27 cellular contexts compared by ENCODE assay signal in the genomic region with DNA sequence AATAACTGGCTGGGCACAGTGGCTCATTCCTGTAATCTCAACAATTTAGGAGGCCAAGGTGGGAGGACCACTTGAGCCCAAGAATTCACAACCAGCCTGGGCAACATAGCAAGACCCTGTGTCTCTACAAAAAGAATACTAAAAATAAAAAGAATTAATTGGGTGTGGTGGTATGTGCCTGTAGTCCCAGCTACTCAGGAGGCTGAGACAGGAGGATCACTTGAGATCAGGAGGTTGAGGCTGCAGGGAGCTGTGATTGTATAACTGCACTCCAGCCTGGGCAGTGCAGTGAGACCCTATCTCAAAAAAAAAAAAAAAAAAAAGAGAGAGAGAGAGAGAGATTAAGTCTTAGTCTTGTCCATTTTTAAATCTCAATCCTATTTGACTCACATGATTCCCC. TPM values are rescaled to one million over a fixed set of nuclear protein-coding genes. Genes with fewer than 3 reads are reported as not detected.
"Had no signal": no experiment of that assay in that cellular context is flagged by ENCODE, and none has a peak within 500 bp of the region (broad histone marks: within the 10 kb centered on the region; RNA-seq: fewer than 3 reads in every experiment).

No MANE protein-coding gene starts in this region.

- H3K27me3 Mint-ChIP-seq: type B pancreatic cell had no signal

- H3K4me1 Mint-ChIP-seq: natural killer cell; neural crest cell; stimulated activated effector memory CD8-positive, alpha-beta T cell treated with anti-CD3 and anti-CD28 coated beads, Interleukin-12 subunit alpha, Interleukin-12 subunit beta, amount 100 ng/mL, for 72 hours had no signal

- ATAC-seq: esophagus mucosa; heart right ventricle; left lobe of liver; mucosa of descending colon; natural killer cell; pancreas; right lobe of liver; stimulated activated effector memory CD8-positive, alpha-beta T cell treated with anti-CD3 and anti-CD28 coated beads, Interleukin-12 subunit alpha, Interleukin-12 subunit beta, amount 100 ng/mL, for 72 hours; stimulated activated naive CD8-positive, alpha-beta T cell treated with anti-CD3 and anti-CD28 coated beads, Interleukin-15, Interleukin-2, amounts not matched to agents 100 U/mL and 50 U/mL, for 24 hours had no signal

- H3K27ac Mint-ChIP-seq: natural killer cell; stimulated activated effector memory CD8-positive, alpha-beta T cell treated with anti-CD3 and anti-CD28 coated beads, Interleukin-12 subunit alpha, Interleukin-12 subunit beta, amount 100 ng/mL, for 72 hours; type B pancreatic cell had no signal

- H3K27me3 ChIP-seq: dorsolateral prefrontal cortex, heart right ventricle, pancreas, right lobe of liver, suprapubic skin, thyroid gland had no signal

- H3K4me3 ChIP-seq: dorsolateral prefrontal cortex, heart right ventricle, mucosa of descending colon, pancreas, prostate gland, right lobe of liver, suprapubic skin, thyroid gland had no signal

- FAIRE-seq: endometrium, frontal cortex, islet of Langerhans, pancreas, urothelium cell line had no signal

- DNase-seq: cortex of kidney; dorsolateral prefrontal cortex; effector CD8-positive, alpha-beta T cell; heart right ventricle; hypothalamus; mucosa of descending colon; natural killer cell; occipital lobe; pancreas; right lobe of liver; stimulated activated CD4-positive, alpha-beta T cell treated with anti-CD3 and anti-CD28 coated beads, Interleukin-4, amount 100 ng/mL, for 1 hour; stimulated activated CD8-positive, alpha-beta memory T cell treated with anti-CD3 and anti-CD28 coated beads, Interleukin-4, amount 100 ng/mL, for 48 hours; stimulated activated naive CD8-positive, alpha-beta T cell treated with anti-CD3 and anti-CD28 coated beads, Interleukin-15, Interleukin-2, amounts not matched to agents 100 U/mL and 50 U/mL, for 24 hours; thyroid gland had no signal

- H3K9me3 ChIP-seq: heart right ventricle, mucosa of descending colon, pancreas, prostate gland, right lobe of liver, suprapubic skin, thyroid gland had no signal

- H3K9me3 Mint-ChIP-seq: natural killer cell; neural crest cell; stimulated activated effector memory CD8-positive, alpha-beta T cell treated with anti-CD3 and anti-CD28 coated beads, Interleukin-12 subunit alpha, Interleukin-12 subunit beta, amount 100 ng/mL, for 72 hours had no signal

- H3K36me3 ChIP-seq: heart right ventricle, pancreas, prostate gland, right lobe of liver, suprapubic skin, thyroid gland had no signal

- H3K4me3 Mint-ChIP-seq: natural killer cell; neural crest cell; stimulated activated effector memory CD8-positive, alpha-beta T cell treated with anti-CD3 and anti-CD28 coated beads, Interleukin-12 subunit alpha, Interleukin-12 subunit beta, amount 100 ng/mL, for 72 hours; type B pancreatic cell had no signal

- H3K27ac ChIP-seq: dorsolateral prefrontal cortex, heart right ventricle, pancreas, prostate gland, right lobe of liver, suprapubic skin, thyroid gland had no signal

- H3K4me1 ChIP-seq: heart right ventricle, pancreas, prostate gland, right lobe of liver, suprapubic skin, thyroid gland had no signal

- H3K36me3 Mint-ChIP-seq: natural killer cell; stimulated activated effector memory CD8-positive, alpha-beta T cell treated with anti-CD3 and anti-CD28 coated beads, Interleukin-12 subunit alpha, Interleukin-12 subunit beta, amount 100 ng/mL, for 72 hours; type B pancreatic cell had no signal

RNA-seq across cellular contexts. Expression of a gene that starts 35.6 kb away (rescaled TPM):
- total RNA-seq: esophagus mucosa, fibroblast of lung, heart right ventricle, left lobe of liver, mucosa of descending colon, natural killer cell, neural crest cell, pancreas, prostate gland, renal cortical epithelial cell, right lobe of liver, suprapubic skin, thyroid gland had no signal
- polyA plus RNA-seq: fibroblast of lung, pancreas had no signal
